In genomic region chr11:6604081-6604626, GRCh38 we compare ENCODE assay signal across 8 cellular contexts. TPM values are rescaled to one million over a fixed set of nuclear protein-coding genes. Genes with fewer than 3 reads are reported as not detected.
DNase-seq lines count a peak whose midpoint lies in the region; ATAC-seq and TF ChIP-seq lines count a peak whose summit lies in the region.

No MANE protein-coding gene starts in this region.

- TF ChIP-seq CTCF in epithelial cell of proximal tubule (conservative IDR thresholded peaks at IDR 0.05; ENCODE audit: low read depth, low read length) = peak; percentile 20
- no peak for TF ChIP-seq CTCF in mucosa of descending colon (IDR thresholded peaks at IDR 0.05)

- ATAC-seq in GM18505 (IDR thresholded peaks at IDR 0.05; ENCODE audit: unreplicated experiment) (peak; percentile 34), HG02943 (IDR thresholded peaks at IDR 0.05; ENCODE audit: low read depth, unreplicated experiment) (peak; percentile 40), mucosa of descending colon (peak; percentile 51)

- peaks cover 35% of the 10 kb centered on the region for H3K4me1 ChIP-seq in mucosa of descending colon (ENCODE audit: low read depth)
- peaks cover 18% of the 10 kb centered on the region for H3K4me1 ChIP-seq in thymus (ENCODE audit: control insufficient read depth, insufficient read depth, low read length)

- H3K9me3 ChIP-seq in mucosa of descending colon (no peaks in the 10 kb centered on the region), thymus (ENCODE audit: control insufficient read depth) (no peaks in the 10 kb centered on the region)

- H3K27me3 ChIP-seq in thymus (ENCODE audit: control insufficient read depth, insufficient read depth) = no peaks in the 10 kb centered on the region

- under 1% methylated on average over 20 of the region's 20 CpGs for WGBS in thymus

- DNase-seq in AG08396 (ENCODE audit: low spot score) = peak; percentile 77
- peak; percentile 31 for DNase-seq in NCI-H748 treated with DMSO at 0.1 percent for 48 hours (lab: John Stamatoyannopoulos, UW)
- peak; percentile 56 for DNase-seq in activated CD8-positive, alpha-beta memory T cell treated with anti-CD3 and anti-CD28 coated beads, Interleukin-2, amount 50 U/mL, for 4 hours
- no peak for DNase-seq in epithelial cell of proximal tubule (ENCODE audit: low read depth)
- DNase-seq in mucosa of descending colon = peak; percentile 62 to 77 (median 66)

- peak; percentile 17 for TF ChIP-seq POLR2A in GM18505 (IDR thresholded peaks at IDR 0.05; ENCODE audit: borderline replicate concordance, extremely low read depth, insufficient read depth, insufficient read length)

- H3K36me3 ChIP-seq in mucosa of descending colon (ENCODE audit: low read depth) (no peaks in the 10 kb centered on the region), thymus (ENCODE audit: control insufficient read depth, insufficient read depth) (peaks cover 40% of the 10 kb centered on the region)

- intact Hi-C loops in mucosa of descending colon (cut with DNase I, micrococcal nuclease) = loop anchor here in 1 of 2 donors (10.0 kb wide), 1 partner anchor 81 kb away; the partner anchor contains the start of gene MRPL17

- peak overlapping the region; percentile 90 for H3K4me3 ChIP-seq in epithelial cell of proximal tubule (ENCODE audit: low read depth, low read length)
- peak overlapping the region; percentile 91 for H3K4me3 ChIP-seq in mucosa of descending colon
- peak overlapping the region; percentile 80 for H3K4me3 ChIP-seq in thymus (ENCODE audit: low read length)

- H3K27ac ChIP-seq in thymus (ENCODE audit: low read depth) = peak overlapping the region; percentile 86

RNA-seq across cellular contexts. Expression of gene ILK, which starts 0.6 kb away (rescaled TPM):
- 118 and 184 TPM in 2 replicates for total RNA-seq in epithelial cell of proximal tubule
- total RNA-seq in mucosa of descending colon = 100 to 1,000 TPM; 113 to 323 (median 115) TPM
- polyA plus RNA-seq in thymus = 74.6 TPM

RNA-seq across cellular contexts. Expression of gene RRP8, which starts 0.7 kb away (rescaled TPM):
- total RNA-seq in epithelial cell of proximal tubule (6.7 and 20.5 TPM in 2 replicates), mucosa of descending colon (10 to 100 TPM; 20.5 to 33.7 (median 20.7) TPM)
- polyA plus RNA-seq in thymus = 32.2 TPM

RNA-seq across cellular contexts. Expression of gene TAF10, which starts 7.9 kb away (rescaled TPM):
- total RNA-seq in epithelial cell of proximal tubule = 108 and 205 TPM in 2 replicates
- total RNA-seq in mucosa of descending colon = 100 to 1,000 TPM in 2 of 3 donors, 10 to 100 TPM in 1; 84.0 to 135 (median 115) TPM
- 119 TPM for polyA plus RNA-seq in thymus

RNA-seq across cellular contexts. Expression of gene TPP1, which starts 15.1 kb away (rescaled TPM):
- 7.4 and 15.4 TPM in 2 replicates for total RNA-seq in epithelial cell of proximal tubule
- 100 to 1,000 TPM in 1 of 3 donors, 10 to 100 TPM in 2; 86.4 to 116 (median 93.8) TPM for total RNA-seq in mucosa of descending colon
- 59.4 TPM for polyA plus RNA-seq in thymus

RNA-seq across cellular contexts. Expression of gene DCHS1, which starts 51.5 kb away (rescaled TPM):
- total RNA-seq in epithelial cell of proximal tubule (1.2 and 1.8 TPM in 2 replicates), mucosa of descending colon (10 to 100 TPM in 1 of 3 donors, 1 to 10 TPM in 2; 3.5 to 38.8 (median 6.0) TPM)
- 6.5 TPM for polyA plus RNA-seq in thymus
